In genomic region chr3:159785276-159785675, GRCh38 we compare ENCODE assay signal across 1 cellular context.
TF ChIP-seq lines count a peak whose summit lies in the region.

No MANE protein-coding gene starts in this region.

TF ChIP-seq in HepG2, 621 proteins besides CTCF, POLR2A, EP300 and RAD21 (continued from another document):
- TF ChIP-seq ARID5B (CRISPR knock-in tag; IDR thresholded peaks at IDR 0.05): peak; percentile 81
- TF ChIP-seq TEAD3 (CRISPR knock-in tag; optimal IDR thresholded peaks at IDR 0.05; ENCODE audit: borderline replicate concordance): peak; percentile 37
- TF ChIP-seq SOX5 (CRISPR knock-in tag; IDR thresholded peaks at IDR 0.05; ENCODE audit: borderline replicate concordance): peak; percentile 33; the same call in 1 of the 2 replicates
- no peak for TF ChIP-seq HNRNPL (IDR thresholded peaks at IDR 0.05; ENCODE audit: low read depth, low read length)
- TF ChIP-seq SYNCRIP (IDR thresholded peaks at IDR 0.05; ENCODE audit: insufficient read depth, low read depth, low read length): no peak
- peak; percentile 39; the same call in 1 of the 2 replicates for TF ChIP-seq FOXK1 (CRISPR knock-in tag; IDR thresholded peaks at IDR 0.05; ENCODE audit: borderline replicate concordance, low read depth)
- TF ChIP-seq ZNF430 (CRISPR knock-in tag; IDR thresholded peaks at IDR 0.05): no peak
- 0 out of 2 replicates have a peak, but pooled peaks have one; percentile 29 for TF ChIP-seq SMAD3 (CRISPR knock-in tag; IDR thresholded peaks at IDR 0.05)
- no peak for TF ChIP-seq ZFAT (CRISPR knock-in tag; conservative IDR thresholded peaks at IDR 0.05)
- no peak for TF ChIP-seq ERF (CRISPR knock-in tag; IDR thresholded peaks at IDR 0.05)
- TF ChIP-seq HDAC2 (CRISPR knock-in tag; IDR thresholded peaks at IDR 0.05): peak; percentile 59; the same call in 1 of the 2 replicates
- TF ChIP-seq FOXO1 (CRISPR knock-in tag; IDR thresholded peaks at IDR 0.05): 0 out of 2 replicates have a peak, but pooled peaks have one; percentile 33
- TF ChIP-seq THAP11 (CRISPR knock-in tag; IDR thresholded peaks at IDR 0.05): 0 out of 2 replicates have a peak, but pooled peaks have one; percentile 19
